ENCODE assay signal across 8 cellular contexts in the genomic region with DNA sequence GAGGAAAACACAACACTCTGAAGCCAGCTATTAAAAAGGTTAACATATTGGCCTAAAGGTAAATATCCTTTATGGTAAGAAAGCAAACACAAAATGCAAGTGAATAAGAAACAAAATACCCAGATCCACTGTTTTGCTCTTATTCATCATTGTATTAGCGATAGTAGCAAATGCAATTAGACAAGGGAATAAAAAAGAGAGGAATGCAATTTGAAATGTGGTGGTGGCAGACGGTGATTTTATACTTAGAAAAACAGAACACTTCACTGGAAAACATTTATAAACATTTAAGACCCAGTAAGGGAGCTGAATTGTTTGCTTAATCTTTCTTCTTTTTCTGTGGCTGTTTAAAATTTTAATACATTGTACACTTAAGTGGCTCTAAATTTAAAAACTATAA. TPM values are rescaled to one million over a fixed set of nuclear protein-coding genes. Genes with fewer than 3 reads are reported as not detected.
"Had no signal": no experiment of that assay in that cellular context is flagged by ENCODE, and none has a peak within 500 bp of the region (broad histone marks: within the 10 kb centered on the region; RNA-seq: fewer than 3 reads in every experiment).

No MANE protein-coding gene starts in this region.

- DNase-seq: GDM1, GF-D8 had no signal

- H3K4me3 ChIP-seq: GM12878 had no signal

- FAIRE-seq: GM12878, GM12891, GM12892, GM18507, GM19239 had no signal

- ATAC-seq: GM12878 had no signal

RNA-seq across cellular contexts. Expression of a gene that starts 19.2 kb away (rescaled TPM):
- total RNA-seq: GM12878 had no signal
- polyA plus RNA-seq: GM12878 had no signal

RNA-seq across cellular contexts. Expression of a gene that starts 33.7 kb away (rescaled TPM):
- total RNA-seq: G401, GM12878 had no signal
- polyA plus RNA-seq: GM12878 had no signal
